ENCODE assay signal across 24 cellular contexts in genomic region chr2:84491741-84492140, GRCh38. TPM values are rescaled to one million over a fixed set of nuclear protein-coding genes. Genes with fewer than 3 reads are reported as not detected.
"Had no signal": no experiment of that assay in that cellular context is flagged by ENCODE, and none has a peak within 500 bp of the region (broad histone marks: within the 10 kb centered on the region; RNA-seq: fewer than 3 reads in every experiment).

No MANE protein-coding gene starts in this region.

- H3K27ac ChIP-seq: colonic mucosa, epithelial cell of prostate, esophagus squamous epithelium, gastrocnemius medialis, heart right ventricle, left lung, lower lobe of right lung had no signal

- DNase-seq: colonic mucosa; cortex of kidney; effector CD8-positive, alpha-beta T cell; effector memory CD8-positive, alpha-beta T cell; endodermal cell; esophagus squamous epithelium; foreskin fibroblast; foreskin melanocyte; gastrocnemius medialis; glutamatergic neuron; head of caudate nucleus; heart right ventricle; hippocampal formation; left cardiac atrium; left lung; left ventricle myocardium superior; lower lobe of right lung; mesendoderm; midbrain had no signal

- H3K4me3 ChIP-seq: colonic mucosa, esophagus squamous epithelium, gastrocnemius medialis, heart right ventricle, left lung, lower lobe of right lung had no signal

- H3K4me1 ChIP-seq: colonic mucosa, esophagus squamous epithelium, gastrocnemius medialis had no signal

- H3K36me3 ChIP-seq: colonic mucosa, esophagus squamous epithelium, gastrocnemius medialis, heart right ventricle, left lung, lower lobe of right lung had no signal

- H3K4me3 Mint-ChIP-seq: dendritic cell treated with granulocyte-macrophage colony-stimulating factor and Interleukin-4, amounts not matched to agents 40 ng/mL and 50 ng/mL, for 4 days; effector memory CD8-positive, alpha-beta T cell; endodermal cell had no signal

- H3K9me3 ChIP-seq: colonic mucosa, esophagus squamous epithelium, gastrocnemius medialis, heart right ventricle, left lung, lower lobe of right lung had no signal

- H3K27me3 ChIP-seq: colonic mucosa, esophagus squamous epithelium, gastrocnemius medialis, heart right ventricle, left lung had no signal

- H3K27me3 Mint-ChIP-seq: dendritic cell treated with granulocyte-macrophage colony-stimulating factor and Interleukin-4, amounts not matched to agents 40 ng/mL and 50 ng/mL, for 4 days had no signal

- ATAC-seq: effector memory CD8-positive, alpha-beta T cell; esophagus mucosa; gastrocnemius medialis; heart right ventricle; left cardiac atrium; left lung; left ventricle myocardium superior had no signal

- H3K9me3 Mint-ChIP-seq: dendritic cell treated with granulocyte-macrophage colony-stimulating factor and Interleukin-4, amounts not matched to agents 40 ng/mL and 50 ng/mL, for 4 days; effector memory CD8-positive, alpha-beta T cell; endodermal cell had no signal

- H3K27ac Mint-ChIP-seq: dendritic cell treated with granulocyte-macrophage colony-stimulating factor and Interleukin-4, amounts not matched to agents 40 ng/mL and 50 ng/mL, for 4 days; effector memory CD8-positive, alpha-beta T cell; endodermal cell had no signal

RNA-seq across cellular contexts. Expression of gene DNAH6, which starts 24.6 kb away (rescaled TPM):
- total RNA-seq: gastrocnemius medialis, glomerular endothelial cell, lung microvascular endothelial cell had no signal
